2 cellular contexts compared by ENCODE assay signal in genomic region chr2:42510930-42511271, GRCh38.
TF ChIP-seq lines count a peak whose summit lies in the region.

No MANE protein-coding gene starts in this region.

TF ChIP-seq in SK-N-SH, 30 proteins besides CTCF, POLR2A, EP300 and RAD21 (continued from another document):
- TF ChIP-seq REST (IDR thresholded peaks at IDR 0.05; ENCODE audit: low read depth, low read length) (no peak), RCOR1 (IDR thresholded peaks at IDR 0.05; ENCODE audit: low read length) (no peak), GABPA (IDR thresholded peaks at IDR 0.05; ENCODE audit: low read depth) (no peak), ZBTB33 (IDR thresholded peaks at IDR 0.05; ENCODE audit: borderline replicate concordance, low read depth) (no peak), POLR2AphosphoS5 (IDR thresholded peaks at IDR 0.05; ENCODE audit: low read depth, low read length) (no peak), TEAD4 (IDR thresholded peaks at IDR 0.05; ENCODE audit: borderline replicate concordance, insufficient read depth) (no peak), ELF1 (IDR thresholded peaks at IDR 0.05) (no peak), MEF2A (IDR thresholded peaks at IDR 0.05; ENCODE audit: borderline replicate concordance, low read depth) (no peak), SMC3 (IDR thresholded peaks at IDR 0.05; ENCODE audit: low read depth, low read length) (no peak), GATA2 (CRISPR knock-in tag; IDR thresholded peaks at IDR 0.05) (no peak), RXRA (IDR thresholded peaks at IDR 0.05; ENCODE audit: borderline replicate concordance, low read depth) (no peak), JUND (IDR thresholded peaks at IDR 0.05) (no peak)

TF ChIP-seq in SK-N-SH treated with all-trans-retinoic acid at 6 μM for 48 hours, 23 proteins besides CTCF, POLR2A, EP300 and RAD21 (continued from another document):
- TF ChIP-seq TSHZ2 (CRISPR knock-in tag; IDR thresholded peaks at IDR 0.05) (no peak), PPARA (CRISPR knock-in tag; IDR thresholded peaks at IDR 0.05; ENCODE audit: borderline replicate concordance) (no peak), POU6F1 (CRISPR knock-in tag; IDR thresholded peaks at IDR 0.05; ENCODE audit: borderline replicate concordance, low read depth) (no peak), RARB (CRISPR knock-in tag; IDR thresholded peaks at IDR 0.05) (no peak), ISL1 (CRISPR knock-in tag; IDR thresholded peaks at IDR 0.05) (no peak), PATZ1 (CRISPR knock-in tag; IDR thresholded peaks at IDR 0.05; ENCODE audit: borderline replicate concordance) (no peak), TCF4 (CRISPR knock-in tag; IDR thresholded peaks at IDR 0.05; ENCODE audit: borderline replicate concordance) (no peak), ZNF70 (CRISPR knock-in tag; IDR thresholded peaks at IDR 0.05) (no peak), TOX (CRISPR knock-in tag; IDR thresholded peaks at IDR 0.05; ENCODE audit: borderline replicate concordance) (no peak), ZFP30 (CRISPR knock-in tag; IDR thresholded peaks at IDR 0.05) (no peak), ZFP3 (CRISPR knock-in tag; IDR thresholded peaks at IDR 0.05) (no peak), ZC3H10 (CRISPR knock-in tag; IDR thresholded peaks at IDR 0.05) (no peak), CSDC2 (CRISPR knock-in tag; IDR thresholded peaks at IDR 0.05) (no peak), ARNTL (CRISPR knock-in tag; IDR thresholded peaks at IDR 0.05; ENCODE audit: borderline replicate concordance, low read depth) (no peak)
